ENCODE assay signal across 8 cellular contexts in genomic region chr11:62123669-62124185, GRCh38. TPM values are rescaled to one million over a fixed set of nuclear protein-coding genes. Genes with fewer than 3 reads are reported as not detected.
DNase-seq lines count a peak whose midpoint lies in the region; ATAC-seq and TF ChIP-seq lines count a peak whose summit lies in the region.

Gene INCENP, plus strand, starts transcription at chr11:62124011. Its CDS starts 4,151 bp downstream, at chr11:62128162.

- H3K9me3 Mint-ChIP-seq in T-helper 1 cell treated with Interleukin-12 subunit alpha and Interleukin-12 subunit beta and Interleukin-4 antibody, amounts not matched to agents 30 μg/mL and 1 μg/mL, for 36 hours = no peaks in the 10 kb centered on the region
- no peaks in the 10 kb centered on the region for H3K9me3 Mint-ChIP-seq in progenitor cell of endocrine pancreas (ENCODE audit: low read depth)

- H3K36me3 Mint-ChIP-seq in T-helper 1 cell treated with Interleukin-12 subunit alpha and Interleukin-12 subunit beta and Interleukin-4 antibody, amounts not matched to agents 30 μg/mL and 1 μg/mL, for 36 hours (ENCODE audit: low read depth) = peaks cover 8% of the 10 kb centered on the region
- no peaks in the 10 kb centered on the region for H3K36me3 Mint-ChIP-seq in progenitor cell of endocrine pancreas (ENCODE audit: insufficient read depth)

- no peaks in the 10 kb centered on the region for H3K9me3 ChIP-seq in left ventricle myocardium inferior (replicated peaks)

- H3K27ac ChIP-seq in left ventricle myocardium inferior (replicated peaks) = peak within 1 kb of the TSS; percentile 73

- H3K36me3 ChIP-seq in left ventricle myocardium inferior = peaks cover 7% of the 10 kb centered on the region

- H3K4me3 ChIP-seq in left ventricle myocardium inferior = peak within 1 kb of the TSS; percentile 99

- H3K4me3 Mint-ChIP-seq in T-helper 1 cell treated with Interleukin-12 subunit alpha and Interleukin-12 subunit beta and Interleukin-4 antibody, amounts not matched to agents 30 μg/mL and 1 μg/mL, for 36 hours = peak within 1 kb of the TSS; percentile 96
- peak within 1 kb of the TSS; percentile 96 for H3K4me3 Mint-ChIP-seq in progenitor cell of endocrine pancreas (ENCODE audit: low read depth)

- H3K4me1 ChIP-seq in left ventricle myocardium inferior = peaks cover 26% of the 10 kb centered on the region

- in situ Hi-C loops in GM13977 (cut with MboI; ENCODE audit: low pct_unique_long_range_greater_than_20kb, low sequenced_read_pairs, unreplicated experiment) = no loop called here

- TF ChIP-seq CTCF in GM13977 (IDR thresholded peaks at IDR 0.05; ENCODE audit: extremely low read depth, insufficient read depth, missing control alignments) (no peak), left ventricle myocardium inferior (IDR thresholded peaks at IDR 0.05; ENCODE audit: borderline replicate concordance) (peak; percentile 18), progenitor cell of endocrine pancreas (IDR thresholded peaks at IDR 0.05; ENCODE audit: unreplicated experiment) (no peak)

- peaks cover 29% of the 10 kb centered on the region for H3K4me1 Mint-ChIP-seq in T-helper 1 cell treated with Interleukin-12 subunit alpha and Interleukin-12 subunit beta and Interleukin-4 antibody, amounts not matched to agents 30 μg/mL and 1 μg/mL, for 36 hours (ENCODE audit: low read depth)
- H3K4me1 Mint-ChIP-seq in progenitor cell of endocrine pancreas (ENCODE audit: low read depth) = peaks cover 24% of the 10 kb centered on the region

- peak within 1 kb of the TSS; percentile 93 for H3K27ac Mint-ChIP-seq in T-helper 1 cell treated with Interleukin-12 subunit alpha and Interleukin-12 subunit beta and Interleukin-4 antibody, amounts not matched to agents 30 μg/mL and 1 μg/mL, for 36 hours
- peak within 1 kb of the TSS; percentile 95 for H3K27ac Mint-ChIP-seq in progenitor cell of endocrine pancreas

- ATAC-seq in HG02884 (IDR thresholded peaks at IDR 0.05; ENCODE audit: unreplicated experiment) = peak; percentile 97

- H3K27me3 ChIP-seq in left ventricle myocardium inferior (ENCODE audit: low read depth) = no peaks in the 10 kb centered on the region

- peak; percentile 96 for DNase-seq in GM13977 (ENCODE audit: low spot score)
- peak; percentile 96 for DNase-seq in NCI-H1694 (lab: John Stamatoyannopoulos, UW)
- peak; percentile 32 to 99 (median 95) for DNase-seq in amygdala (lab: John Stamatoyannopoulos, UW)
- DNase-seq in left ventricle myocardium inferior = peak; percentile 96
- DNase-seq in progenitor cell of endocrine pancreas (ENCODE audit: low spot score, unreplicated experiment) = peak; percentile 89
- peak; percentile 97 for DNase-seq in ureter (ENCODE audit: low spot score)

- intact Hi-C loops in left ventricle myocardium inferior (cut with micrococcal nuclease) = no loop called here

- H3K27me3 Mint-ChIP-seq in T-helper 1 cell treated with Interleukin-12 subunit alpha and Interleukin-12 subunit beta and Interleukin-4 antibody, amounts not matched to agents 30 μg/mL and 1 μg/mL, for 36 hours (ENCODE audit: low read depth) = peaks cover 6% of the 10 kb centered on the region
- no peaks in the 10 kb centered on the region for H3K27me3 Mint-ChIP-seq in progenitor cell of endocrine pancreas

RNA-seq across cellular contexts. Expression of gene INCENP, which starts in this region (rescaled TPM):
- total RNA-seq in left ventricle myocardium inferior = 9.8 TPM
- total RNA-seq in progenitor cell of endocrine pancreas = 58.0 and 60.5 TPM in 2 replicates
- total RNA-seq in ureter = 14.4 TPM

Comparison
In these comparisons a context has a peak if more than half of its experiments do, and no peak if none do; other contexts are left out.
1. Peak in every context shown above with its lines: DNase-seq, ATAC-seq, H3K4me3 ChIP-seq and H3K27ac ChIP-seq.